In the genomic region with DNA sequence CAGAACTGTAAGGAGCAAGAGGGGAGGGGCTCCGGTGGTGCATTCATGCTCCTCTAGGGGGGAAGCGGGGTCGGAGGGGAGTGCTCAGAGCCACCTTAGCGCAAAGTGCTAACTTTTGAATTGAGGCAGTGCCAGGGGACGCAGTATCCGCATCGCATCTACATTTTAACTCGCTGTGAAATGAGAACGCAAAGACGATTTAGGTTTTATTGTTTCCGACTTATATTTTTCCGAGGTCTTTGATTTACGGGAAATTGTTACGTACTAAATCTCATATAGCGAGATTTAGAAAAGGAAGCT, we compare ENCODE assay signal across 8 cellular contexts. TPM values are rescaled to one million over a fixed set of nuclear protein-coding genes. Genes with fewer than 3 reads are reported as not detected.
DNase-seq lines count a peak whose midpoint lies in the region; ATAC-seq, FAIRE-seq and TF ChIP-seq lines count a peak whose summit lies in the region.

No MANE protein-coding gene starts in this region.

- WGBS in pancreas, 2 donors = 0% methylated on average over 15 of the region's 15 CpGs

- no peak for FAIRE-seq in pancreas (lab: Jason Lieb, UNC)

- intact Hi-C loops in Calu3 (cut with micrococcal nuclease; ENCODE audit: unreplicated experiment) = no loop called here
- intact Hi-C loops in pancreas (cut with DNase I) = no loop called here

- H3K4me1 ChIP-seq in Peyer's patch = peaks cover 0 to 17% (median 0%) of the 10 kb centered on the region in 4 donors
- peaks cover 0 to 19% (median 9%) of the 10 kb centered on the region in 3 donors for H3K4me1 ChIP-seq in pancreas

- BruUV-seq in Calu3 (replicated peaks; lab: Mats Ljungman, UMichigan) = no TSS peak

- H3K4me3 Mint-ChIP-seq in Calu3 (ENCODE audit: low read depth, unreplicated experiment) = peak overlapping the region; percentile 96

- H3K9me3 ChIP-seq in Peyer's patch (no peaks in the 10 kb centered on the region), pancreas (no peaks in the 10 kb centered on the region)

- no peaks in the 10 kb centered on the region for H3K27me3 ChIP-seq in Peyer's patch
- no peaks in the 10 kb centered on the region for H3K27me3 ChIP-seq in pancreas

- CTCF ChIA-PET in Calu3 (lab: Charles Lee) = interaction anchor here (1.4 to 1.8 kb wide), 2 partner anchors 16 to 24 kb away, joined by 4 to 5 read pairs; no protein-coding TSS in a partner anchor

- TF ChIP-seq POLR2A in Peyer's patch (IDR thresholded peaks at IDR 0.05) = no peak

- DNase-seq in Calu3 = no peak
- DNase-seq in Peyer's patch = no peak
- DNase-seq in epithelial cell of prostate (ENCODE audit: low read depth, low spot score) = no peak
- no peak for DNase-seq in pancreas
- DNase-seq in NCI-H1048 (lab: John Stamatoyannopoulos, UW) = no peak
- DNase-seq in GOT3 (lab: John Stamatoyannopoulos, UW) = no peak
- no peak for DNase-seq in activated effector memory CD4-positive, alpha-beta T cell treated with anti-CD3 and anti-CD28 coated beads, Interleukin-2, amount 50 U/mL, for 16 hours
- no peak for DNase-seq in kidney glomerular epithelial cell (lab: John Stamatoyannopoulos, UW)

- peaks cover 37% of the 10 kb centered on the region for H3K36me3 Mint-ChIP-seq in Calu3 (ENCODE audit: insufficient read depth, unreplicated experiment)

- peaks cover 28% of the 10 kb centered on the region for H3K4me1 Mint-ChIP-seq in Calu3 (ENCODE audit: low read depth, unreplicated experiment)

- no peaks in the 10 kb centered on the region for H3K9me3 Mint-ChIP-seq in Calu3 (ENCODE audit: low read depth, unreplicated experiment)

- H3K4me3 ChIP-seq in Peyer's patch (peak overlapping the region; percentile 58 to 74 (median 64)), pancreas (peak overlapping the region; percentile 60 to 75 (median 64))

- H3K27ac ChIP-seq in Peyer's patch (peak overlapping the region; percentile 91 to 100 (median 93)), epithelial cell of prostate (peak overlapping the region; percentile 76), pancreas (peak overlapping the region; percentile 92 to 100 (median 99))

- H3K27me3 Mint-ChIP-seq in Calu3 (ENCODE audit: unreplicated experiment) = peaks cover 12% of the 10 kb centered on the region

- peak overlapping the region; percentile 95 for H3K27ac Mint-ChIP-seq in Calu3 (ENCODE audit: unreplicated experiment)

- TF ChIP-seq CTCF in Calu3 (IDR thresholded peaks at IDR 0.05; ENCODE audit: unreplicated experiment) (no peak), Peyer's patch (IDR thresholded peaks at IDR 0.05) (no peak), pancreas (IDR thresholded peaks at IDR 0.05) (no peak)

- ATAC-seq in pancreas = no peak

- H3K36me3 ChIP-seq in Peyer's patch (no peaks in the 10 kb centered on the region), pancreas (no peaks in the 10 kb centered on the region)

RNA-seq across cellular contexts. Expression of a gene that starts 0.2 kb away (rescaled TPM):
- total RNA-seq in Calu3 (2022) (24.3 and 24.9 TPM in 2 replicates), Peyer's patch (10 to 100 TPM; 14.7 to 25.9 (median 17.8) TPM), pancreas (10 to 100 TPM in 4 of 6 donors, 1 to 10 TPM in 2; 7.0 to 15.4 (median 12.2) TPM)
- polyA plus RNA-seq in pancreas = 1 to 10 TPM; 4.9 to 9.4 TPM
